Comparison of ENCODE assay signal across 15 cellular contexts in the genomic region with DNA sequence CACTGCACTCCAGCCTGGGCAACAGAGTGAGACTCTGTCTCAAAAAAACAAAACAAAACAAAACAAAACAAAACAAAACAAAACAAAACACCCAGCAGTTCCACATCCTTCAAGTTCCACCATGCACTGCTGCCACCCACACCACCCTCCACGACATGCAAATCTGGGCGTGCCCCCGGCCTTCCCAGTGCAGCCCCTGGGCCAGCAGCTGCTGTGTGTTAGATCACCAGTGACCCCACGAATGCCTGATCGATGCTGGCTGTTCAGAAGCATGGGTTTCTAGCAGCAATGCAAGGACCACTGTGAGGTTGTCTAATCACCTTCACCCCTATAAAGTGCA. TPM values are rescaled to one million over a fixed set of nuclear protein-coding genes. Genes with fewer than 3 reads are reported as not detected.
"Had no signal": no experiment of that assay in that cellular context is flagged by ENCODE, and none has a peak within 500 bp of the region (broad histone marks: within the 10 kb centered on the region; RNA-seq: fewer than 3 reads in every experiment).

No MANE protein-coding gene starts in this region.

- ATAC-seq: left cardiac atrium; lower lobe of right lung; naive thymus-derived CD8-positive, alpha-beta T cell; pancreas; stimulated activated memory B cell treated with anti-CD40 and anti-IgM and Interleukin-4, amounts not matched to agents 10 μg/mL and 1 μg/mL and 100 μg/mL, for 72 hours had no signal

- H3K27ac Mint-ChIP-seq: dendritic cell treated with granulocyte-macrophage colony-stimulating factor and Interleukin-4, amounts not matched to agents 40 ng/mL and 50 ng/mL, for 4 days; stimulated activated memory B cell treated with anti-CD40 and anti-IgM and Interleukin-4, amounts not matched to agents 10 μg/mL and 1 μg/mL and 100 μg/mL, for 72 hours had no signal

- H3K4me3 ChIP-seq: breast epithelium, esophagus squamous epithelium, lower lobe of right lung, pancreas, sigmoid colon, SK-N-MC, thoracic aorta had no signal

- DNase-seq: activated naive CD4-positive, alpha-beta T cell; effector memory CD4-positive, alpha-beta T cell; esophagus squamous epithelium; left cardiac atrium; sigmoid colon; stimulated activated CD4-positive, alpha-beta T cell treated with anti-CD3 and anti-CD28 coated beads, Interleukin-4, amount 100 ng/mL, for 4 hours had no signal

- H3K27ac ChIP-seq: breast epithelium, esophagus squamous epithelium, lower lobe of right lung, neutrophil, pancreas, sigmoid colon, SK-N-MC, thoracic aorta had no signal

- H3K4me3 Mint-ChIP-seq: dendritic cell treated with granulocyte-macrophage colony-stimulating factor and Interleukin-4, amounts not matched to agents 40 ng/mL and 50 ng/mL, for 4 days; naive thymus-derived CD8-positive, alpha-beta T cell; stimulated activated memory B cell treated with anti-CD40 and anti-IgM and Interleukin-4, amounts not matched to agents 10 μg/mL and 1 μg/mL and 100 μg/mL, for 72 hours had no signal

- H3K4me1 Mint-ChIP-seq: naive thymus-derived CD8-positive, alpha-beta T cell; stimulated activated memory B cell treated with anti-CD40 and anti-IgM and Interleukin-4, amounts not matched to agents 10 μg/mL and 1 μg/mL and 100 μg/mL, for 72 hours had no signal

RNA-seq across cellular contexts. Expression of a gene that starts 36.3 kb away (rescaled TPM):
- total RNA-seq: naive thymus-derived CD8-positive, alpha-beta T cell had no signal
